Comparison of ENCODE assay signal across 10 cellular contexts in the genomic region with DNA sequence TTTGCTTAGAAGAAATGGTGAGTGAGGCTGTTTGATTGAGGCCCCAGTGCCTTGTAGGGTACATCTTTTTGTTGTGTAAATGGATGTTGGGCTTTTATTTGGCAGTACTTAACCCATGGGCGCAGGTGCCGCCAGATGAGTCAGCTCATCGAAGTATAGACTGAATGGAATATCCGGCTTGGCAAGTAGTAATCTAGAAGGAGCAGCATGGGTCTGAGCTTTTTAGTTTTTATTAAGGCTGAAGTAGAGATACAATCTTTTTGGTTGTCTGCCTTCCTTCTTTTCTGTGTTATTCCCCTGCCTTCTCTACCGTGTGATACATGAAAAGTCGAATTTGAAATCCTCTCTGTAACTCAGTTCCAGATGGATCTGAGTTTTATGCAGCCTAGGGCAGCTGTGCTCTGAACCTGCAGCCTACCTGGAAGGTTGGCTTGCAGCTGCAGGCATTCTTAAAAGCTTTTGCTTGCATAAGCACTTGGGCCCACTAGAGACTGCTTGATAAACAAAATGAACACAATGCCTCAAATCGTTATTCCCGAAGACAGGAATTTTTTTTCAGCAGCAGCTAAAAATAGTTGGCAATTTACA.
A peak's percentile ranks its signal among the peaks of the same experiment; 100 is the strongest.
DNase-seq lines count a peak whose midpoint lies in the region; ATAC-seq and TF ChIP-seq lines count a peak whose summit lies in the region.
"Had no signal": no experiment of that assay in that cellular context is flagged by ENCODE, and none has a peak within 500 bp of the region (broad histone marks: within the 10 kb centered on the region; RNA-seq: fewer than 3 reads in every experiment).

No MANE protein-coding gene starts in this region.

- H3K9me3 ChIP-seq in T-helper 17 cell (ENCODE audit: control insufficient read depth, low read length, poor library complexity, severe bottlenecking), result no peaks in the 10 kb centered on the region

- peak overlapping the region; percentile 48 for H3K27ac ChIP-seq in mesendoderm (ENCODE audit: low read depth, low read length)

- WGBS in mesendoderm (ENCODE audit: extremely low coverage, insufficient coverage, low lambda C conversion rate), result no CpG with 5 or more reads among the region's 8 CpGs

- no peak for TF ChIP-seq CTCF in GM10266 (IDR thresholded peaks at IDR 0.05; ENCODE audit: control insufficient read depth, insufficient read depth, low read depth, missing control alignments)

- H3K36me3 Mint-ChIP-seq in T-helper 17 cell (ENCODE audit: low read depth), result no peaks in the 10 kb centered on the region

- H2BK120ac ChIP-seq in mesendoderm (ENCODE audit: low read depth, low read length), result no peak overlapping the region

- no peak overlapping the region for H3K4me2 ChIP-seq in mesendoderm (ENCODE audit: low read length)

- ATAC-seq in SK-N-SH treated with all-trans-retinoic acid at 6 μM for 48 hours, result peak; percentile 82
- no peak for ATAC-seq in T-helper 17 cell

- DNase-seq in DMS153 treated with DMSO at 0.1 percent for 48 hours (lab: John Stamatoyannopoulos, UW; ENCODE audit: unreplicated experiment), result peak; percentile 76
- DNase-seq in NCI-H187 treated with DMSO at 0.1 percent for 48 hours (lab: John Stamatoyannopoulos, UW), result peak; percentile 69
- peak; percentile 69 for DNase-seq in mesendoderm
- no peak for DNase-seq in HPDE6-E6E7 (ENCODE audit: extremely low spot score)
- no peak for DNase-seq in NCI-H226
- DNase-seq in T-helper 17 cell, result no peak
- DNase-seq in GM10266 (ENCODE audit: extremely low spot score), result no peak
- DNase-seq: activated naive CD4-positive, alpha-beta T cell treated with anti-CD3 and anti-CD28 coated beads, Interleukin-2, amount 50 U/mL, for 16 hours; mesenchymal stem cell had no signal

- peaks cover 12% of the 10 kb centered on the region for H3K4me1 Mint-ChIP-seq in T-helper 17 cell

- no peak overlapping the region for H3K9ac ChIP-seq in mesendoderm (ENCODE audit: low read length)

- no peak overlapping the region for H3K56ac ChIP-seq in mesendoderm (ENCODE audit: low read length)

- H4K5ac ChIP-seq in mesendoderm (ENCODE audit: low read length), result no peak overlapping the region

- H3K27me3 Mint-ChIP-seq in T-helper 17 cell, result no peaks in the 10 kb centered on the region

- H3K79me1 ChIP-seq in mesendoderm (ENCODE audit: low read length), result peaks cover 2% of the 10 kb centered on the region

- H3K27ac Mint-ChIP-seq in T-helper 17 cell, result no peak overlapping the region

- H3K23ac ChIP-seq in mesendoderm (ENCODE audit: low read length), result no peak overlapping the region

- no peak overlapping the region for H3K18ac ChIP-seq in mesendoderm (ENCODE audit: low read length)

- H3K4ac ChIP-seq in mesendoderm (ENCODE audit: low read depth, low read length), result no peak overlapping the region

- H3K79me2 ChIP-seq in mesendoderm (ENCODE audit: control insufficient read depth, insufficient read depth, low read length), result no peaks in the 10 kb centered on the region

- H3K4me3 Mint-ChIP-seq in T-helper 17 cell, result no peak overlapping the region

- H4K8ac ChIP-seq in mesendoderm (ENCODE audit: low read depth, low read length), result no peak overlapping the region

- no peak overlapping the region for H2BK5ac ChIP-seq in mesendoderm (ENCODE audit: low read length)

- H3K27me3 ChIP-seq in mesendoderm (ENCODE audit: insufficient read depth, low read length, poor library complexity), result no peaks in the 10 kb centered on the region

- no peak overlapping the region for H2AK5ac ChIP-seq in mesendoderm (ENCODE audit: low read length)

- H2BK15ac ChIP-seq in mesendoderm (replicated peaks; ENCODE audit: low read depth), result no peak overlapping the region

- peaks cover 8% of the 10 kb centered on the region for H3K4me1 ChIP-seq in mesendoderm (ENCODE audit: control insufficient read depth, low read depth, low read length)

- no peak overlapping the region for H3K4me3 ChIP-seq in mesendoderm (ENCODE audit: low read length)

- no peaks in the 10 kb centered on the region for H3K36me3 ChIP-seq in mesendoderm (ENCODE audit: control insufficient read depth, insufficient read depth, low read length)

TF ChIP-seq in SK-N-SH treated with all-trans-retinoic acid at 6 μM for 48 hours, 23 proteins besides CTCF, POLR2A, EP300 and RAD21:
- no peak for TF ChIP-seq ISL1 (CRISPR knock-in tag; IDR thresholded peaks at IDR 0.05)
- TF ChIP-seq ZNF565 (CRISPR knock-in tag; conservative IDR thresholded peaks at IDR 0.05; ENCODE audit: low read depth), result no peak
- no peak for TF ChIP-seq TSHZ2 (CRISPR knock-in tag; IDR thresholded peaks at IDR 0.05)
- no peak for TF ChIP-seq PATZ1 (CRISPR knock-in tag; IDR thresholded peaks at IDR 0.05; ENCODE audit: borderline replicate concordance)
- TF ChIP-seq ESRRG (CRISPR knock-in tag; IDR thresholded peaks at IDR 0.05), result no peak
- no peak for TF ChIP-seq TCF4 (CRISPR knock-in tag; IDR thresholded peaks at IDR 0.05; ENCODE audit: borderline replicate concordance)
TF ChIP-seq in SK-N-SH treated with all-trans-retinoic acid at 6 μM for 48 hours: peak in this region for 0.

Comparison
In these comparisons a context has a peak if more than half of its experiments do, and no peak if none do; other contexts are left out.
1. DNase-seq: peak in DMS153 treated with DMSO at 0.1 percent for 48 hours (single experiment), NCI-H187 treated with DMSO at 0.1 percent for 48 hours (single experiment) and mesendoderm (single experiment); none in HPDE6-E6E7 (single experiment), NCI-H226 (single experiment), T-helper 17 cell (0 of 3) and GM10266 (single experiment).